ENCODE assay signal across 36 cellular contexts in the genomic region with DNA sequence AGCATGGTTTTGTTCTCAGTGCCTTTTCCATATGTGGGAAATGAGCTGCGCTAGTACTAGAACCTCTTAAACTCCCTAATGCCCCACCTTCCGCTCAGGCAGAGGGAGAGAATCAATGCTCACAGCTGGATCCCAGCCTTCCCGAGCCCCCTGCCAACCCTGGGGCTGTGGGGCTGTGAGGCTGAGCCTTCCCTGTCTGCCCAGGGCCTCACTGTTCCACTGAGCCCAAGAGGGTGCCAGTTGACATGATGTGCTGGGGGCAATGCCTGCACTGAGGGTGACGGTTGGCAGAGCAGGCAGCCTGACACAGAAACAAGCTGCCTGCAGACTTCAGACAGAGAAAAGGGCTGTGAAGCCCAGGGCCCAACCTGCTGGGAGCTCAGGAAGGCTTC.
"Had no signal": no experiment of that assay in that cellular context is flagged by ENCODE, and none has a peak within 500 bp of the region (broad histone marks: within the 10 kb centered on the region; RNA-seq: fewer than 3 reads in every experiment).

No MANE protein-coding gene starts in this region.

- H3K27me3 ChIP-seq: ascending aorta, cardiac muscle cell had no signal

- H3K27me3 Mint-ChIP-seq: activated B cell treated with CpG ODN at 0.5 μM for 24 hours; activated CD4-positive, alpha-beta memory T cell treated with anti-CD3 and anti-CD28 coated beads for 36 hours; activated CD4-positive, alpha-beta T cell treated with anti-CD3 and anti-CD28 coated beads, Interleukin-2, amount 10 ng/mL, durations not matched to agents 24 days and 14 days; activated CD8-positive, alpha-beta T cell treated with anti-CD3 and anti-CD28 coated beads for 36 hours; activated naive CD4-positive, alpha-beta T cell treated with anti-CD3 and anti-CD28 coated beads, Interleukin-2, amount 10 ng/mL, durations not matched to agents 7 days and 5 days; activated naive CD4-positive, alpha-beta T cell treated with anti-CD3 and anti-CD28 coated beads, Interleukin-2, amount 50 U/mL, for 24 hours; activated naive CD8-positive, alpha-beta T cell treated with anti-CD3 and anti-CD28 coated beads, Interleukin-2, amount 50 U/mL, for 24 hours; activated T-helper 17 cell treated with anti-CD3 and anti-CD28 coated beads, Interleukin-2, amount 50 U/mL, for 72 hours; brain had no signal

- H3K36me3 Mint-ChIP-seq: activated CD4-positive, alpha-beta memory T cell treated with anti-CD3 and anti-CD28 coated beads for 36 hours; activated naive CD4-positive, alpha-beta T cell treated with anti-CD3 and anti-CD28 coated beads, Interleukin-2, amount 10 ng/mL, durations not matched to agents 7 days and 5 days; activated naive CD4-positive, alpha-beta T cell treated with anti-CD3 and anti-CD28 coated beads, Interleukin-2, amount 50 U/mL, for 24 hours; activated naive CD8-positive, alpha-beta T cell; activated naive CD8-positive, alpha-beta T cell treated with anti-CD3 and anti-CD28 coated beads, Interleukin-2, amount 10 ng/mL, durations not matched to agents 7 days and 5 days; brain had no signal

- H3K27ac ChIP-seq: ascending aorta, cardiac muscle cell, VCaP had no signal

- H3K4me3 ChIP-seq: ascending aorta, cardiac muscle cell had no signal

- H3K4me1 ChIP-seq: ascending aorta had no signal

- H3K27ac Mint-ChIP-seq: activated B cell treated with CpG ODN at 0.5 μM for 24 hours; activated CD4-positive, alpha-beta memory T cell treated with anti-CD3 and anti-CD28 coated beads for 36 hours; activated CD4-positive, alpha-beta T cell treated with anti-CD3 and anti-CD28 coated beads, Interleukin-2, amount 10 ng/mL, durations not matched to agents 24 days and 14 days; activated CD8-positive, alpha-beta T cell treated with anti-CD3 and anti-CD28 coated beads for 36 hours; activated naive CD4-positive, alpha-beta T cell treated with anti-CD3 and anti-CD28 coated beads, Interleukin-2, amount 10 ng/mL, durations not matched to agents 7 days and 5 days; activated naive CD4-positive, alpha-beta T cell treated with anti-CD3 and anti-CD28 coated beads, Interleukin-2, amount 50 U/mL, for 24 hours; activated naive CD8-positive, alpha-beta T cell; activated naive CD8-positive, alpha-beta T cell treated with anti-CD3 and anti-CD28 coated beads, Interleukin-2, amount 10 ng/mL, durations not matched to agents 7 days and 5 days; activated naive CD8-positive, alpha-beta T cell treated with anti-CD3 and anti-CD28 coated beads, Interleukin-2, amount 50 U/mL, for 24 hours; activated T-cell treated with anti-CD3 and anti-CD28 coated beads, Interleukin-2, amount 50 U/mL, for 72 hours; activated T-helper 1 cell treated with anti-CD3 and anti-CD28 coated beads, Interleukin-12 subunit alpha, Interleukin-12 subunit beta, Interleukin-2, Interleukin-4 antibody, amounts not matched to agents 30 ng/mL and 10 ng/mL and 1 ng/mL, durations not matched to agents 14 hours and 24 hours and 36 hours; activated T-helper 17 cell treated with anti-CD3 and anti-CD28 coated beads, Interleukin-2, amount 50 U/mL, for 72 hours; brain; T-helper 1 cell treated with Interleukin-12 subunit alpha and Interleukin-12 subunit beta and Interleukin-4 antibody, amounts not matched to agents 30 μg/mL and 1 μg/mL, for 36 hours; T-helper 2 cell treated with Interferon-gamma antibody and Interleukin-4, amounts not matched to agents 5 μg/mL and 100 μg/mL, for 36 hours had no signal

- H3K36me3 ChIP-seq: ascending aorta, cardiac muscle cell had no signal

- DNase-seq: activated B cell treated with CpG ODN at 0.5 μM for 24 hours; activated CD4-positive, alpha-beta memory T cell treated with anti-CD3 and anti-CD28 coated beads for 36 hours; activated CD4-positive, alpha-beta T cell treated with anti-CD3 and anti-CD28 coated beads for 4 hours; activated CD4-positive, alpha-beta T cell treated with anti-CD3 and anti-CD28 coated beads, Interleukin-2, amount 10 ng/mL, durations not matched to agents 24 days and 14 days; activated CD4-positive, alpha-beta T cell treated with anti-CD3 and anti-CD28 coated beads, Interleukin-2, amount 50 U/mL, for 1 hour; activated CD4-positive, alpha-beta T cell treated with anti-CD3 and anti-CD28 coated beads, Interleukin-2, amount 50 U/mL, for 4 hours; activated CD4-positive, CD25-positive, alpha-beta regulatory T cell treated with anti-CD3 and anti-CD28 coated beads, Interleukin-2, amount 50 U/mL, for 72 hours; activated CD8-positive, alpha-beta memory T cell treated with anti-CD3 and anti-CD28 coated beads, Interleukin-2, amount 50 U/mL, for 4 hours; activated CD8-positive, alpha-beta T cell treated with anti-CD3 and anti-CD28 coated beads for 36 hours; activated effector memory CD4-positive, alpha-beta T cell treated with anti-CD3 and anti-CD28 coated beads, Interleukin-2, amount 50 U/mL, for 16 hours; activated naive CD4-positive, alpha-beta T cell treated with anti-CD3 and anti-CD28 coated beads, Interleukin-2, amount 10 ng/mL, durations not matched to agents 7 days and 5 days; activated naive CD4-positive, alpha-beta T cell treated with Interleukin-2 at 50 U/mL for 16 hours; activated naive CD8-positive, alpha-beta T cell treated with anti-CD3 and anti-CD28 coated beads, Interleukin-2, amount 10 ng/mL, durations not matched to agents 7 days and 5 days; activated naive CD8-positive, alpha-beta T cell treated with anti-CD3 and anti-CD28 coated beads, Interleukin-2, amount 50 U/mL, for 24 hours; activated T-cell treated with anti-CD3 and anti-CD28 coated beads for 4 hours; activated T-cell treated with anti-CD3 and anti-CD28 coated beads, Interleukin-2, amount 50 U/mL, for 1 hour; activated T-cell treated with anti-CD3 and anti-CD28 coated beads, Interleukin-2, amount 50 U/mL, for 4 hours; activated T-cell treated with anti-CD3 and anti-CD28 coated beads, Interleukin-2, amount 50 U/mL, for 72 hours; amygdala; anterior cingulate cortex; caudate nucleus; cerebellar nuclear complex; T-helper 1 cell; T-helper 2 cell; T-helper 9 cell had no signal

- ATAC-seq: activated CD8-positive, alpha-beta T cell treated with anti-CD3 and anti-CD28 coated beads for 36 hours; activated naive CD8-positive, alpha-beta T cell treated with anti-CD3 and anti-CD28 coated beads, Interleukin-2, amount 50 U/mL, for 24 hours; activated T-cell treated with anti-CD3 and anti-CD28 coated beads, Interleukin-2, amount 50 U/mL, for 4 hours; activated T-cell treated with anti-CD3 and anti-CD28 coated beads, Interleukin-2, amount 50 U/mL, for 72 hours; activated T-helper 17 cell treated with anti-CD3 and anti-CD28 coated beads, Interleukin-2, amount 50 U/mL, for 72 hours had no signal

- H3K4me3 Mint-ChIP-seq: activated B cell treated with CpG ODN at 0.5 μM for 24 hours; activated CD4-positive, alpha-beta memory T cell treated with anti-CD3 and anti-CD28 coated beads for 36 hours; activated CD4-positive, alpha-beta T cell treated with anti-CD3 and anti-CD28 coated beads, Interleukin-2, amount 10 ng/mL, durations not matched to agents 24 days and 14 days; activated CD8-positive, alpha-beta T cell treated with anti-CD3 and anti-CD28 coated beads for 36 hours; activated naive CD4-positive, alpha-beta T cell treated with anti-CD3 and anti-CD28 coated beads, Interleukin-2, amount 10 ng/mL, durations not matched to agents 7 days and 5 days; activated naive CD4-positive, alpha-beta T cell treated with anti-CD3 and anti-CD28 coated beads, Interleukin-2, amount 50 U/mL, for 24 hours; activated naive CD8-positive, alpha-beta T cell; activated naive CD8-positive, alpha-beta T cell treated with anti-CD3 and anti-CD28 coated beads, Interleukin-2, amount 10 ng/mL, durations not matched to agents 7 days and 5 days; activated naive CD8-positive, alpha-beta T cell treated with anti-CD3 and anti-CD28 coated beads, Interleukin-2, amount 50 U/mL, for 24 hours; activated T-cell treated with anti-CD3 and anti-CD28 coated beads, Interleukin-2, amount 50 U/mL, for 4 hours; activated T-cell treated with anti-CD3 and anti-CD28 coated beads, Interleukin-2, amount 50 U/mL, for 72 hours; activated T-helper 1 cell treated with anti-CD3 and anti-CD28 coated beads, Interleukin-12 subunit alpha, Interleukin-12 subunit beta, Interleukin-2, Interleukin-4 antibody, amounts not matched to agents 30 ng/mL and 10 ng/mL and 1 ng/mL, durations not matched to agents 14 hours and 24 hours and 36 hours; activated T-helper 17 cell treated with anti-CD3 and anti-CD28 coated beads, Interleukin-2, amount 50 U/mL, for 72 hours; brain; central memory CD8-positive, alpha-beta T cell; T-helper 1 cell treated with Interleukin-12 subunit alpha and Interleukin-12 subunit beta and Interleukin-4 antibody, amounts not matched to agents 30 μg/mL and 1 μg/mL, for 36 hours; T-helper 2 cell treated with Interferon-gamma antibody and Interleukin-4, amounts not matched to agents 5 μg/mL and 100 μg/mL, for 36 hours had no signal

- H3K9me3 Mint-ChIP-seq: activated CD4-positive, alpha-beta T cell treated with anti-CD3 and anti-CD28 coated beads, Interleukin-2, amount 10 ng/mL, durations not matched to agents 24 days and 14 days; activated T-helper 17 cell treated with anti-CD3 and anti-CD28 coated beads, Interleukin-2, amount 50 U/mL, for 72 hours had no signal

- H3K9me3 ChIP-seq: ascending aorta had no signal

- H3K4me1 Mint-ChIP-seq: activated CD4-positive, alpha-beta T cell treated with anti-CD3 and anti-CD28 coated beads, Interleukin-2, amount 10 ng/mL, durations not matched to agents 24 days and 14 days; activated naive CD4-positive, alpha-beta T cell treated with anti-CD3 and anti-CD28 coated beads, Interleukin-2, amount 10 ng/mL, durations not matched to agents 7 days and 5 days; activated naive CD4-positive, alpha-beta T cell treated with anti-CD3 and anti-CD28 coated beads, Interleukin-2, amount 50 U/mL, for 24 hours; activated naive CD8-positive, alpha-beta T cell treated with anti-CD3 and anti-CD28 coated beads, Interleukin-2, amount 10 ng/mL, durations not matched to agents 7 days and 5 days; activated naive CD8-positive, alpha-beta T cell treated with anti-CD3 and anti-CD28 coated beads, Interleukin-2, amount 50 U/mL, for 24 hours; activated T-helper 17 cell treated with anti-CD3 and anti-CD28 coated beads, Interleukin-2, amount 50 U/mL, for 72 hours; central memory CD8-positive, alpha-beta T cell had no signal
